Comparison of ENCODE assay signal across 19 cellular contexts in the genomic region with DNA sequence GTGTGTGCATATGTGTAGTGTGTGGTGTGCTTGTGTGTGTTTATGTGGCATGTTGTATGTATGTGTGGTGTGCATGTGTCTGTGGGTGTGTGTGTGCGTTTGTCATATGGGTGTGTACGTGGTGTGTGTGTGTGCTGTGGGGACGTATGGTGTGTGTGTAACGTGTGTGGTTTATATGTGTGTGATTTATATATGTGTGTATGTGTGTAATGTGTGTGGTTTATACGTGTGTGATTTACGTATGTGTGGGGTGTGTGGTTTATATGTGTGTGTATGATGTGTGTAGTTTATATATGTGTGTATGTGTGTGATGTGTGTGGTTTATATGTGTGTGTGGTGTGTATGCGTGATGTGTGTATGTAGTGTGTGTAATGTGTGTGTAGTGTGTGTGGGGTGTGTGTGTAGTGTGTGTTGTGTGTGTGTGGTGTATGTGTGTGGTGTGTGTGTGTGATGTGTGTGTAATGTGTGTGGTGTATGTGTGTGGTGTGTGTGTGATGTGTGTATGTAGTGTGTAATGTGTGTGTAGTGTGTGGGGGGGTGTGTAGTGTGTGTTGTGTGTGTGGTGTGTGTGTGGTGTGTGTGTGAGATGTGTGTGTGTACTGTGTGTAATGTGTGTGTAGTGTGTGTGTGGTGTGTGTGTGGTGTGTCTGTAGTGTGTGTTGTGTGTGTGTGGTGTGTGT. TPM values are rescaled to one million over a fixed set of nuclear protein-coding genes. Genes with fewer than 3 reads are reported as not detected.
A peak's percentile ranks its signal among the peaks of the same experiment; 100 is the strongest.
DNase-seq lines count a peak whose midpoint lies in the region; ATAC-seq and TF ChIP-seq lines count a peak whose summit lies in the region.
"Had no signal": no experiment of that assay in that cellular context is flagged by ENCODE, and none has a peak within 500 bp of the region (broad histone marks: within the 10 kb centered on the region; RNA-seq: fewer than 3 reads in every experiment).

No MANE protein-coding gene starts in this region.

- H3K4me3 ChIP-seq in GM23248, result peak overlapping the region; percentile 54
- peak overlapping the region; percentile 56 for H3K4me3 ChIP-seq in coronary artery
- H3K4me3 ChIP-seq in suprapubic skin, result no peak overlapping the region
- H3K4me3 ChIP-seq in psoas muscle, result no peak overlapping the region
- H3K4me3 ChIP-seq in right cardiac atrium (ENCODE audit: low read length), result no peak overlapping the region

- H3K4me1 ChIP-seq in GM23248 (ENCODE audit: insufficient read depth), result peaks cover 23% of the 10 kb centered on the region
- peaks cover 25% of the 10 kb centered on the region for H3K4me1 ChIP-seq in suprapubic skin
- peaks cover 14% of the 10 kb centered on the region for H3K4me1 ChIP-seq in psoas muscle
- no peaks in the 10 kb centered on the region for H3K4me1 ChIP-seq in right cardiac atrium (ENCODE audit: control insufficient read depth, insufficient read depth, low read length)

- POLR2A ChIA-PET in activated CD4-positive, alpha-beta T cell treated with anti-CD3 and anti-CD28 coated beads for 36 hours (lab: Charles Lee), result no interaction called here

- peaks cover 28% of the 10 kb centered on the region for H3K27me3 Mint-ChIP-seq in nephron progenitor cell (ENCODE audit: low read depth, poor library complexity)
- peaks cover 16% of the 10 kb centered on the region for H3K27me3 Mint-ChIP-seq in activated CD4-positive, alpha-beta T cell treated with anti-CD3 and anti-CD28 coated beads for 36 hours

- no peak for DNase-seq in GM23248
- DNase-seq in coronary artery (ENCODE audit: low spot score), result no peak
- DNase-seq in nephron progenitor cell, result no peak
- no peak for DNase-seq in suprapubic skin (ENCODE audit: low spot score in 2 of 2)
- no peak for DNase-seq in activated CD4-positive, alpha-beta T cell treated with anti-CD3 and anti-CD28 coated beads for 36 hours
- no peak for DNase-seq in psoas muscle
- no peak for DNase-seq in NCI-H510A (lab: John Stamatoyannopoulos, UW)
- DNase-seq in right cardiac atrium, result no peak
- DNase-seq: activated CD8-positive, alpha-beta memory T cell treated with anti-CD3 and anti-CD28 coated beads for 24 hours; activated naive CD8-positive, alpha-beta T cell treated with anti-CD3 and anti-CD28 coated beads for 36 hours; KG1; NCI-H1092; NCI-H2081 treated with DMSO at 0.1 percent for 48 hours; NCI-H524; SHP77; WERI-Rb-1 had no signal

- no peaks in the 10 kb centered on the region for H3K79me2 ChIP-seq in GM23248 (ENCODE audit: insufficient read depth)

- no peak overlapping the region for H3K4me3 Mint-ChIP-seq in nephron progenitor cell
- H3K4me3 Mint-ChIP-seq in activated CD4-positive, alpha-beta T cell treated with anti-CD3 and anti-CD28 coated beads for 36 hours, result no peak overlapping the region
- H3K4me3 Mint-ChIP-seq: activated naive CD8-positive, alpha-beta T cell treated with anti-CD3 and anti-CD28 coated beads for 36 hours; T-helper 1 cell treated with Interleukin-12 subunit alpha and Interleukin-12 subunit beta and Interleukin-4 antibody, amounts not matched to agents 30 μg/mL and 1 μg/mL, for 36 hours; type B pancreatic cell had no signal

- H3K36me3 ChIP-seq in GM23248 (ENCODE audit: low read depth) (no peaks in the 10 kb centered on the region), suprapubic skin (no peaks in the 10 kb centered on the region), psoas muscle (ENCODE audit: insufficient read depth in 1 of 2, low read depth in 1 of 2) (no peaks in the 10 kb centered on the region)
- H3K36me3 ChIP-seq: brain microvascular endothelial cell, WERI-Rb-1 had no signal

- H3K27ac ChIP-seq in GM23248 (peak overlapping the region; percentile 72), coronary artery (peak overlapping the region in 1 of 2 donors; percentile 89), suprapubic skin (peak overlapping the region; percentile 56), psoas muscle (no peak overlapping the region), right cardiac atrium (ENCODE audit: low read length) (no peak overlapping the region)
- H3K27ac ChIP-seq: WERI-Rb-1 had no signal

- TF ChIP-seq EP300 in suprapubic skin (IDR thresholded peaks at IDR 0.05), result no peak

- H3K9me3 Mint-ChIP-seq in nephron progenitor cell, result peaks cover 34% of the 10 kb centered on the region
- H3K9me3 Mint-ChIP-seq in activated CD4-positive, alpha-beta T cell treated with anti-CD3 and anti-CD28 coated beads for 36 hours (ENCODE audit: low read depth), result peaks cover 5% of the 10 kb centered on the region

- CTCF ChIA-PET in activated CD4-positive, alpha-beta T cell treated with anti-CD3 and anti-CD28 coated beads for 36 hours (lab: Charles Lee), result no interaction called here

- no peak for TF ChIP-seq POLR2A in suprapubic skin (IDR thresholded peaks at IDR 0.05)

- TF ChIP-seq CTCF in coronary artery (IDR thresholded peaks at IDR 0.05) (no peak), nephron progenitor cell (IDR thresholded peaks at IDR 0.05) (no peak), suprapubic skin (IDR thresholded peaks at IDR 0.05) (no peak), psoas muscle (IDR thresholded peaks at IDR 0.05) (no peak)

- H3K9ac ChIP-seq in GM23248, result peak overlapping the region; percentile 67

- no peak for ATAC-seq in activated CD4-positive, alpha-beta T cell treated with anti-CD3 and anti-CD28 coated beads for 36 hours
- ATAC-seq in psoas muscle (no peak), right cardiac atrium (no peak)

- peak overlapping the region; percentile 42 for H3K27ac Mint-ChIP-seq in nephron progenitor cell
- H3K27ac Mint-ChIP-seq in activated CD4-positive, alpha-beta T cell treated with anti-CD3 and anti-CD28 coated beads for 36 hours, result no peak overlapping the region
- H3K27ac Mint-ChIP-seq: activated naive CD8-positive, alpha-beta T cell treated with anti-CD3 and anti-CD28 coated beads for 36 hours; T-helper 1 cell treated with Interleukin-12 subunit alpha and Interleukin-12 subunit beta and Interleukin-4 antibody, amounts not matched to agents 30 μg/mL and 1 μg/mL, for 36 hours; type B pancreatic cell had no signal

- H3K9me2 ChIP-seq in GM23248 (ENCODE audit: insufficient read depth), result no peaks in the 10 kb centered on the region

- 0 out of 2 replicates have a peak, but pooled peaks cover 6% of the 10 kb centered on the region for H3F3A ChIP-seq in GM23248 (ENCODE audit: insufficient read depth)

- H3K4me1 Mint-ChIP-seq in nephron progenitor cell, result peaks cover 22% of the 10 kb centered on the region
- H3K4me1 Mint-ChIP-seq in activated CD4-positive, alpha-beta T cell treated with anti-CD3 and anti-CD28 coated beads for 36 hours, result no peaks in the 10 kb centered on the region
- H3K4me1 Mint-ChIP-seq: activated naive CD8-positive, alpha-beta T cell treated with anti-CD3 and anti-CD28 coated beads for 36 hours had no signal

- H2AFZ ChIP-seq in GM23248, result peak overlapping the region; percentile 65

- intact Hi-C loops in activated CD4-positive, alpha-beta T cell treated with anti-CD3 and anti-CD28 coated beads for 36 hours (cut with DNase I, micrococcal nuclease), result no loop called here
- intact Hi-C loops in psoas muscle (cut with DNase I), result no loop called here
- intact Hi-C loops in right cardiac atrium (cut with DNase I), result no loop called here

- H3K4me2 ChIP-seq in GM23248 (ENCODE audit: unreplicated experiment), result peak overlapping the region; percentile 92

- H3K9me3 ChIP-seq in GM23248 (ENCODE audit: low read depth) (no peaks in the 10 kb centered on the region), suprapubic skin (no peaks in the 10 kb centered on the region), psoas muscle (peaks cover 15% of the 10 kb centered on the region), right cardiac atrium (ENCODE audit: control insufficient read depth, low read length) (no peaks in the 10 kb centered on the region)

- WGBS in GM23248 (ENCODE audit: low coverage in 1 of 2, low lambda C conversion rate in 2 of 2, missing lambda C conversion rate in 2 of 2), 2 experiments, result 86 to 90% methylated on average over 7 of the region's 7 CpGs
- 91% methylated on average over 7 of the region's 7 CpGs for WGBS in suprapubic skin
- 82 to 91% (median 84%) methylated on average over 7 of the region's 7 CpGs for WGBS in psoas muscle, 3 donors
- 84% methylated on average over 7 of the region's 7 CpGs for WGBS in right cardiac atrium

- no peaks in the 10 kb centered on the region for H3K36me3 Mint-ChIP-seq in nephron progenitor cell (ENCODE audit: low read depth)
- H3K36me3 Mint-ChIP-seq in activated CD4-positive, alpha-beta T cell treated with anti-CD3 and anti-CD28 coated beads for 36 hours (ENCODE audit: low read depth), result no peaks in the 10 kb centered on the region
- H3K36me3 Mint-ChIP-seq: activated naive CD8-positive, alpha-beta T cell treated with anti-CD3 and anti-CD28 coated beads for 36 hours; type B pancreatic cell had no signal

- H3K27me3 ChIP-seq in GM23248 (replicated peaks; ENCODE audit: insufficient read depth) (no peaks in the 10 kb centered on the region), suprapubic skin (no peaks in the 10 kb centered on the region), psoas muscle (ENCODE audit: insufficient read depth in 3 of 3, low read length in 2 of 3) (no peaks in the 10 kb centered on the region), right cardiac atrium (ENCODE audit: control insufficient read depth, insufficient read depth) (no peaks in the 10 kb centered on the region)
- H3K27me3 ChIP-seq: brain microvascular endothelial cell had no signal

- H4K20me1 ChIP-seq in GM23248 (ENCODE audit: insufficient read depth), result no peaks in the 10 kb centered on the region

- in situ Hi-C loops in GM23248 (cut with MboI), result no loop called here

RNA-seq across cellular contexts. Expression of gene ADARB1, which starts 32.3 kb away (rescaled TPM):
- total RNA-seq in GM23248 (2014; rRNA removed; shearing (Covaris generic)), result 17.4 and 22.6 TPM in 2 replicates
- polyA plus RNA-seq in GM23248 (2016; fragmentation: Nextera tagmentation; extraction: Ambion mirVana) (16.3 and 18.7 TPM in 2 replicates), psoas muscle (1 to 10 TPM; 3.8 to 6.4 (median 4.1) TPM), right cardiac atrium (9.1 TPM)
- total RNA-seq in suprapubic skin (10 to 100 TPM; 13.2 to 23.6 (median 20.3) TPM), psoas muscle (10 to 100 TPM in 2 of 4 donors, 1 to 10 TPM in 2; 6.9 to 22.7 (median 14.4) TPM), right cardiac atrium (10 to 100 TPM; 16.9 to 23.8 (median 19.4) TPM)
- total RNA-seq in activated CD4-positive, alpha-beta T cell treated with anti-CD3 and anti-CD28 coated beads for 36 hours, result 10 to 100 TPM; 32.8 to 37.7 TPM

Comparison
In these comparisons a context has a peak if more than half of its experiments do, and no peak if none do; other contexts are left out.
1. H3K27ac ChIP-seq: peak in GM23248 (single experiment) and suprapubic skin (single experiment); none in psoas muscle (single experiment) and right cardiac atrium (single experiment).
2. H3K4me3 ChIP-seq: peak in GM23248 (single experiment) and coronary artery (single experiment); none in suprapubic skin (single experiment), psoas muscle (single experiment) and right cardiac atrium (single experiment).